25 cellular contexts compared by ENCODE assay signal in genomic region chr7:137853053-137853452, GRCh38. TPM values are rescaled to one million over a fixed set of nuclear protein-coding genes. Genes with fewer than 3 reads are reported as not detected.
"Had no signal": no experiment of that assay in that cellular context is flagged by ENCODE, and none has a peak within 500 bp of the region (broad histone marks: within the 10 kb centered on the region; RNA-seq: fewer than 3 reads in every experiment).

No MANE protein-coding gene starts in this region.

- H3K4me1 ChIP-seq: esophagus squamous epithelium, gastrocnemius medialis, heart right ventricle, left lung, lower lobe of right lung had no signal

- H3K27me3 ChIP-seq: dorsolateral prefrontal cortex had no signal

- ATAC-seq: esophagus mucosa; gastrocnemius medialis; heart right ventricle; left colon; left lung; left ventricle myocardium superior; lower lobe of right lung; mucosa of descending colon; naive thymus-derived CD8-positive, alpha-beta T cell had no signal

- H3K36me3 ChIP-seq: esophagus squamous epithelium, gastrocnemius medialis, left lung, lower lobe of right lung had no signal

- H3K27ac ChIP-seq: coronary artery, dorsolateral prefrontal cortex, epithelial cell of prostate, esophagus squamous epithelium, gastrocnemius medialis, heart right ventricle, left lung, lower lobe of right lung had no signal

- H3K9me3 ChIP-seq: esophagus squamous epithelium, gastrocnemius medialis, heart right ventricle, left lung, lower lobe of right lung, mucosa of descending colon had no signal

- H3K4me3 ChIP-seq: coronary artery, dorsolateral prefrontal cortex, esophagus squamous epithelium, gastrocnemius medialis, heart right ventricle, left lung, lower lobe of right lung, mucosa of descending colon had no signal

- DNase-seq: dermis blood vessel endothelial cell; dorsolateral prefrontal cortex; effector CD4-positive, alpha-beta T cell; effector memory CD4-positive, alpha-beta T cell; erythroblast; esophagus squamous epithelium; foreskin melanocyte; gastrocnemius medialis; glutamatergic neuron; heart right ventricle; hippocampal formation; islet precursor cell; kidney; kidney glomerular epithelial cell; left colon; left lung; left ventricle myocardium superior; lower lobe of right lung; mesenchymal stem cell; mucosa of descending colon; naive B cell; naive thymus-derived CD8-positive, alpha-beta T cell had no signal

RNA-seq across cellular contexts. Expression of gene DGKI, which starts 6.3 kb away (rescaled TPM):
- total RNA-seq: naive thymus-derived CD8-positive, alpha-beta T cell had no signal
